ENCODE assay signal across 14 cellular contexts in the genomic region with DNA sequence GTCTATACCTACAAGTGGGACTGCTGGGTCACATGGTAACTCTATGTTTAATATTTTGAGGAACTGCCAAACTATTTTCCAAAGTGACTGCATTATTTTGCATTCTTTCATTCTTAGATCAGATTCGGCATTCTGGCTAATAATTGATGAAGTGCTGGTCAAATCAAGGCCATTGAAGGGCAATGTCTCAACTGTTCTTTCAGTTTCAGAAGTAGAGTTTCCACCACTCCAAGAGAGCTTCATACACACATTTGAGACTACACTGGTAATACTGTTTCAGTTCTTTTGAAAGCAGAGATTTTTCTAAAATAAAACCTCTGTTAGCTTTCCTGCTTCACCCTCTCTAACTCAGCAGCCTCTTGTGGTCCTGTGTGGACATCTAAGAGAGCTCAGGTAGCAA.
DNase-seq lines count a peak whose midpoint lies in the region; ATAC-seq, FAIRE-seq and TF ChIP-seq lines count a peak whose summit lies in the region.
"Had no signal": no experiment of that assay in that cellular context is flagged by ENCODE, and none has a peak within 500 bp of the region (broad histone marks: within the 10 kb centered on the region; RNA-seq: fewer than 3 reads in every experiment).

No MANE protein-coding gene starts in this region.

- intact Hi-C loops in kidney (cut with DNase I): no loop called here

- peaks cover 4% of the 10 kb centered on the region for H3K27me3 Mint-ChIP-seq in activated naive CD4-positive, alpha-beta T cell treated with anti-CD3 and anti-CD28 coated beads, Interleukin-2, amount 10 ng/mL, durations not matched to agents 7 days and 5 days

- H3K9me3 ChIP-seq in kidney (ENCODE audit: control insufficient read depth in 1 of 2, low read length in 2 of 2): no peaks in the 10 kb centered on the region
- H3K9me3 ChIP-seq: HAP-1, uterus had no signal

- peaks cover 0 to 2% of the 10 kb centered on the region in 2 donors for H3K4me1 ChIP-seq in kidney (ENCODE audit: control insufficient read depth in 1 of 2, insufficient read depth in 1 of 2, low read depth in 1 of 2, low read length in 2 of 2)
- H3K4me1 ChIP-seq: HAP-1, uterus had no signal

- peak overlapping the region in 1 of 2 donors; percentile 8 for H3K4me3 ChIP-seq in kidney (ENCODE audit: low read length in 2 of 2)
- H3K4me3 ChIP-seq: HAP-1, skin epidermis, uterus had no signal

- CTCF ChIA-PET in activated naive CD4-positive, alpha-beta T cell treated with anti-CD3 and anti-CD28 coated beads, Interleukin-2, amount 10 ng/mL, durations not matched to agents 7 days and 5 days (lab: Charles Lee): no interaction called here

- peak overlapping the region in 1 of 2 donors; percentile 29 for H3K9ac ChIP-seq in kidney (ENCODE audit: low read length in 2 of 2)

- no peak for TF ChIP-seq CTCF in kidney (IDR thresholded peaks at IDR 0.05; ENCODE audit: borderline replicate concordance, extremely low read depth, insufficient read depth)

- no peak for FAIRE-seq in kidney (lab: Jason Lieb, UNC)

- H3K9me3 Mint-ChIP-seq in activated naive CD4-positive, alpha-beta T cell treated with anti-CD3 and anti-CD28 coated beads, Interleukin-2, amount 10 ng/mL, durations not matched to agents 7 days and 5 days: no peaks in the 10 kb centered on the region
- H3K9me3 Mint-ChIP-seq: nephron progenitor cell had no signal

- H3K4me1 Mint-ChIP-seq in activated naive CD4-positive, alpha-beta T cell treated with anti-CD3 and anti-CD28 coated beads, Interleukin-2, amount 10 ng/mL, durations not matched to agents 7 days and 5 days: no peaks in the 10 kb centered on the region
- H3K4me1 Mint-ChIP-seq: CD14-positive monocyte had no signal

- ATAC-seq in GM18909 (IDR thresholded peaks at IDR 0.05; ENCODE audit: poor library complexity, unreplicated experiment) (peak; percentile 89), GM21529 (IDR thresholded peaks at IDR 0.05; ENCODE audit: unreplicated experiment) (peak; percentile 57), HG03108 (IDR thresholded peaks at IDR 0.05; ENCODE audit: unreplicated experiment) (peak; percentile 75)

- DNase-seq in kidney (no peak), NCI-H2081 treated with DMSO at 0.1 percent for 48 hours (lab: John Stamatoyannopoulos, UW) (no peak), NCI-H2227 (lab: John Stamatoyannopoulos, UW; ENCODE audit: unreplicated experiment) (no peak), NCI-H446 treated with DMSO at 0.1 percent for 48 hours (lab: John Stamatoyannopoulos, UW) (no peak)
- DNase-seq in activated naive CD4-positive, alpha-beta T cell treated with anti-CD3 and anti-CD28 coated beads, Interleukin-2, amount 10 ng/mL, durations not matched to agents 7 days and 5 days: no peak
- DNase-seq: NCI-H2171 treated with DMSO at 0.1 percent for 48 hours, nephron progenitor cell, uterus had no signal

- H3K36me3 ChIP-seq in kidney (ENCODE audit: control insufficient read depth in 1 of 2, insufficient read depth in 2 of 2, low read length in 2 of 2): no peaks in the 10 kb centered on the region
- H3K36me3 ChIP-seq: HAP-1, uterus had no signal

- no peak overlapping the region for H3K27ac Mint-ChIP-seq in activated naive CD4-positive, alpha-beta T cell treated with anti-CD3 and anti-CD28 coated beads, Interleukin-2, amount 10 ng/mL, durations not matched to agents 7 days and 5 days
- H3K27ac Mint-ChIP-seq: CD14-positive monocyte, nephron progenitor cell had no signal

- no peak overlapping the region for H3K4me3 Mint-ChIP-seq in activated naive CD4-positive, alpha-beta T cell treated with anti-CD3 and anti-CD28 coated beads, Interleukin-2, amount 10 ng/mL, durations not matched to agents 7 days and 5 days
- H3K4me3 Mint-ChIP-seq: CD14-positive monocyte, nephron progenitor cell had no signal

- no peaks in the 10 kb centered on the region for H3K36me3 Mint-ChIP-seq in activated naive CD4-positive, alpha-beta T cell treated with anti-CD3 and anti-CD28 coated beads, Interleukin-2, amount 10 ng/mL, durations not matched to agents 7 days and 5 days
- H3K36me3 Mint-ChIP-seq: CD14-positive monocyte had no signal

- H3K27ac ChIP-seq in kidney (ENCODE audit: low read depth in 2 of 2, low read length in 2 of 2): peak overlapping the region; percentile 20 to 68
- H3K27ac ChIP-seq: skin epidermis, uterus had no signal
